29 cellular contexts compared by ENCODE assay signal in genomic region chr15:68583321-68583720, GRCh38. TPM values are rescaled to one million over a fixed set of nuclear protein-coding genes. Genes with fewer than 3 reads are reported as not detected.
A peak's percentile ranks its signal among the peaks of the same experiment; 100 is the strongest.
DNase-seq lines count a peak whose midpoint lies in the region; ATAC-seq and TF ChIP-seq lines count a peak whose summit lies in the region.
"Had no signal": no experiment of that assay in that cellular context is flagged by ENCODE, and none has a peak within 500 bp of the region (broad histone marks: within the 10 kb centered on the region; RNA-seq: fewer than 3 reads in every experiment).

No MANE protein-coding gene starts in this region.

- no peaks in the 10 kb centered on the region for H3K9me2 ChIP-seq in OCI-LY7 (ENCODE audit: insufficient read depth, low read length)

- no peaks in the 10 kb centered on the region; the same call in 1 of the 2 replicates for H3K36me3 ChIP-seq in OCI-LY7 (ENCODE audit: insufficient read depth, low read length)
- H3K36me3 ChIP-seq in spleen: no peaks in the 10 kb centered on the region
- H3K36me3 ChIP-seq: cardiac muscle cell had no signal

- no peak for TF ChIP-seq POLR2A in spleen (IDR thresholded peaks at IDR 0.05)

- no peak overlapping the region for H3K4me3 ChIP-seq in OCI-LY7 (ENCODE audit: low read depth, low read length, poor library complexity, severe bottlenecking)
- no peak overlapping the region for H3K4me3 ChIP-seq in spleen
- H3K4me3 ChIP-seq: cardiac muscle cell, skin epidermis had no signal

- CTCF ChIA-PET in OCI-LY7 (lab: Charles Lee; ENCODE audit: unreplicated experiment): no interaction called here

- H4K20me1 ChIP-seq in OCI-LY7 (ENCODE audit: insufficient read depth, low read length): no peaks in the 10 kb centered on the region

- no peak overlapping the region for H2AFZ ChIP-seq in OCI-LY7 (ENCODE audit: low read length)

- TF ChIP-seq CTCF in OCI-LY7 (conservative IDR thresholded peaks at IDR 0.05; ENCODE audit: low read length): no peak
- no peak for TF ChIP-seq CTCF in spleen (IDR thresholded peaks at IDR 0.05 in 8 of 11, conservative IDR thresholded peaks at IDR 0.05 in 3 of 11)

- H3K27me3 ChIP-seq in spleen (replicated peaks in 1 of 7): peaks cover 0 to 30% (median 12%) of the 10 kb centered on the region in 7 donors

- WGBS in spleen, 5 donors: 74 to 85% (median 79%) methylated on average over 7 of the region's 7 CpGs

- peaks cover 62% of the 10 kb centered on the region; the same call in 1 of the 2 replicates for H3K79me2 ChIP-seq in OCI-LY7 (ENCODE audit: insufficient read depth, low read depth, low read length)

- intact Hi-C loops in OCI-LY7 (cut with micrococcal nuclease; ENCODE audit: unreplicated experiment): no loop called here
- intact Hi-C loops in spleen (cut with DNase I; ENCODE audit: low total_unique reads): no loop called here

- no peak overlapping the region for H3K27ac ChIP-seq in OCI-LY7 (ENCODE audit: low read depth, low read length, poor library complexity, severe bottlenecking)
- no peak overlapping the region for H3K27ac ChIP-seq in spleen
- H3K27ac ChIP-seq: cardiac muscle cell had no signal

- DNase-seq in G401 (ENCODE audit: low spot score) (peak; percentile 37), OCI-LY7 (ENCODE audit: low spot score) (no peak), glomerular visceral epithelial cell (ENCODE audit: extremely low spot score) (peak; percentile 28), spleen (peak; percentile 47), ureter (ENCODE audit: low spot score) (no peak)
- no peak for DNase-seq in activated naive CD4-positive, alpha-beta T cell treated with anti-CD3 and anti-CD28 coated beads, Interleukin-2, amount 50 U/mL, for 16 hours
- DNase-seq: ACHN; activated CD4-positive, alpha-beta memory T cell treated with anti-CD3 and anti-CD28 coated beads, Interleukin-2, amount 10 ng/mL, durations not matched to agents 7 days and 5 days; activated CD4-positive, CD25-positive, alpha-beta regulatory T cell treated with anti-CD3 and anti-CD28 coated beads, Interleukin-2, amount 50 U/mL, for 72 hours; activated CD8-positive, alpha-beta memory T cell treated with anti-CD3 and anti-CD28 coated beads, Interleukin-2, amount 50 U/mL, for 48 hours; anterior cingulate cortex; COR-L47; DMS79 treated with DMSO at 0.1 percent for 48 hours; islet precursor cell; naive B cell; NCI-H1048; NCI-H1694 treated with DMSO at 0.1 percent for 48 hours; NCI-H2171; NCI-H510A treated with DMSO at 0.1 percent for 48 hours; SIG-M5; stimulated activated CD8-positive, alpha-beta memory T cell treated with anti-CD3 and anti-CD28 coated beads, Interleukin-4, amount 100 ng/mL, for 48 hours; stimulated activated naive CD8-positive, alpha-beta T cell treated with anti-CD3 and anti-CD28 coated beads, Interleukin-15, amount 100 ng/mL, for 72 hours; T-cell; trophoblast cell had no signal

- H3K4me1 ChIP-seq in OCI-LY7 (ENCODE audit: insufficient read depth, low read length, poor library complexity, severe bottlenecking): peaks cover 86% of the 10 kb centered on the region
- peaks cover 0 to 57% (median 29%) of the 10 kb centered on the region in 6 donors for H3K4me1 ChIP-seq in spleen

- in situ Hi-C loops in G401 (cut with HindIII; ENCODE audit: low sequenced_read_pairs): no loop called here

- H3K4me2 ChIP-seq in OCI-LY7 (ENCODE audit: low read length): peak overlapping the region; percentile 44

- POLR2A ChIA-PET in OCI-LY7 (lab: Charles Lee): interaction anchor here (1.3 kb wide), 1 partner anchor 8 kb away, joined by 4 read pairs; no protein-coding TSS in a partner anchor

- BruUV-seq in OCI-LY7 (replicated peaks; lab: Mats Ljungman, UMichigan): no TSS peak

- H3K9me3 ChIP-seq in OCI-LY7 (ENCODE audit: low read length): no peaks in the 10 kb centered on the region
- H3K9me3 ChIP-seq in spleen: no peaks in the 10 kb centered on the region

- ATAC-seq in HG02981 (IDR thresholded peaks at IDR 0.05; ENCODE audit: unreplicated experiment) (no peak), HG03108 (IDR thresholded peaks at IDR 0.05; ENCODE audit: unreplicated experiment) (no peak)
- ATAC-seq: activated naive CD4-positive, alpha-beta T cell treated with anti-CD3 and anti-CD28 coated beads, Interleukin-2, amount 50 U/mL, for 72 hours; stimulated activated naive CD8-positive, alpha-beta T cell treated with anti-CD3 and anti-CD28 coated beads, Interleukin-15, amount 100 ng/mL, for 72 hours; T-cell had no signal

RNA-seq across cellular contexts. Expression of gene CORO2B, which starts 4.5 kb away (rescaled TPM):
- 1.0 TPM in 1 of 2 replicates, not detected in the other for total RNA-seq in G401 (2014; rRNA removed; shearing (Covaris generic))
- 11.3 and 12.5 TPM in 2 replicates for total RNA-seq in OCI-LY7 (2014; rRNA removed; shearing (Covaris generic))
- total RNA-seq in OCI-LY7 (2022) (7.4 and 10.5 TPM in 2 replicates), spleen (1 to 10 TPM; 1.5 to 8.8 (median 4.5) TPM), ureter (5.4 TPM)
- 1 to 10 TPM in 2 of 3 donors, under 1 TPM in 1; 0.93 to 2.4 (median 1.2) TPM for polyA plus RNA-seq in spleen
- total RNA-seq: activated CD4-positive, alpha-beta memory T cell treated with anti-CD3 and anti-CD28 coated beads, Interleukin-2, amount 10 ng/mL, durations not matched to agents 7 days and 5 days had no signal

Comparison
In these comparisons a context has a peak if more than half of its experiments do, and no peak if none do; other contexts are left out.
1. DNase-seq: peak in G401 (single experiment), glomerular visceral epithelial cell (single experiment) and spleen (single experiment); none in OCI-LY7 (single experiment), activated naive CD4-positive, alpha-beta T cell treated with anti-CD3 and anti-CD28 coated beads, Interleukin-2, amount 50 U/mL, for 16 hours (single experiment) and ureter (single experiment).